1 cellular context compared by ENCODE assay signal in the genomic region with DNA sequence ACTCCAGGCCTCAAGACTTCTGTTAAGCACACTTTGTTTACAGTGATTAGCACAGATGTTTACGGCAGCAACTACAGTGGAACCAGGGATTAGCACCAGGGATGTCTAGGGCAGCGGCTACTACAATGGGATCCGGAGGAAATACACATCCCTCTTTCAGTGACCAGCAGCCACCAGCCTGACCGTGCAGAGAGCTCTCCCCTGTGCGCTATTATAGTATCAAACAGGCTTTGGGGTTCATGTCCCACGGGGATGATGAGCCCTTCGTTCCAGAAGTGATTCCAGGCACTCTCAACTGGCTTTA.
TF ChIP-seq lines count a peak whose summit lies in the region.

No MANE protein-coding gene starts in this region.

TF ChIP-seq in A549, 52 proteins besides CTCF, POLR2A, EP300 and RAD21 (continued from another document):
- TF ChIP-seq BHLHE40 (IDR thresholded peaks at IDR 0.05; ENCODE audit: low read depth, low read length) (no peak), KDM1A (IDR thresholded peaks at IDR 0.05; ENCODE audit: low read depth) (no peak), CBX8 (IDR thresholded peaks at IDR 0.05) (no peak), MYC (IDR thresholded peaks at IDR 0.05; ENCODE audit: borderline replicate concordance, low read length) (no peak), CHD4 (IDR thresholded peaks at IDR 0.05; ENCODE audit: borderline replicate concordance) (no peak), JUN (IDR thresholded peaks at IDR 0.05) (no peak), CEBPB (IDR thresholded peaks at IDR 0.05) (no peak), HOXB5 (CRISPR knock-in tag; IDR thresholded peaks at IDR 0.05) (no peak)
- TF ChIP-seq, protein P1, sequence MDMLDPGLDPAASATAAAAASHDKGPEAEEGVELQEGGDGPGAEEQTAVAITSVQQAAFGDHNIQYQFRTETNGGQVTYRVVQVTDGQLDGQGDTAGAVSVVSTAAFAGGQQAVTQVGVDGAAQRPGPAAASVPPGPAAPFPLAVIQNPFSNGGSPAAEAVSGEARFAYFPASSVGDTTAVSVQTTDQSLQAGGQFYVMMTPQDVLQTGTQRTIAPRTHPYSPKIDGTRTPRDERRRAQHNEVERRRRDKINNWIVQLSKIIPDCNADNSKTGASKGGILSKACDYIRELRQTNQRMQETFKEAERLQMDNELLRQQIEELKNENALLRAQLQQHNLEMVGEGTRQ (IDR thresholded peaks at IDR 0.05), result no peak
TF ChIP-seq in A549: peak in this region for 0.
